Comparison of ENCODE assay signal across 8 cellular contexts in genomic region chr11:57476883-57477506, GRCh38. TPM values are rescaled to one million over a fixed set of nuclear protein-coding genes. Genes with fewer than 3 reads are reported as not detected.
DNase-seq lines count a peak whose midpoint lies in the region; ATAC-seq and TF ChIP-seq lines count a peak whose summit lies in the region.

No MANE protein-coding gene starts in this region.

- no peaks in the 10 kb centered on the region for H3K36me3 Mint-ChIP-seq in CD4-positive, alpha-beta T cell (ENCODE audit: low read depth)
- no peaks in the 10 kb centered on the region for H3K36me3 Mint-ChIP-seq in activated CD4-positive, alpha-beta T cell treated with anti-CD3 and anti-CD28 coated beads, Interleukin-2, amount 10 ng/mL, durations not matched to agents 24 days and 14 days (ENCODE audit: low read depth)
- no peaks in the 10 kb centered on the region for H3K36me3 Mint-ChIP-seq in osteocyte (ENCODE audit: unreplicated experiment)

- DNase-seq in CD4-positive, alpha-beta T cell: peak in 2 of 10 experiments; percentile 10 to 24
- no peak for DNase-seq in activated CD4-positive, alpha-beta T cell treated with anti-CD3 and anti-CD28 coated beads, Interleukin-2, amount 10 ng/mL, durations not matched to agents 24 days and 14 days
- DNase-seq in fibroblast of pulmonary artery (ENCODE audit: low read depth) (no peak), osteocyte (ENCODE audit: extremely low spot score, unreplicated experiment) (no peak), NCI-H2029 treated with DMSO at 0.1 percent for 48 hours (lab: John Stamatoyannopoulos, UW) (no peak), NCI-H774 (lab: John Stamatoyannopoulos, UW) (no peak)

- H3K27ac ChIP-seq in CD4-positive, alpha-beta T cell (ENCODE audit: low read depth, low read length): no peak overlapping the region

- no peaks in the 10 kb centered on the region for H3K27me3 ChIP-seq in CD4-positive, alpha-beta T cell (ENCODE audit: control insufficient read depth, insufficient read depth, low read length)

- peaks cover 45% of the 10 kb centered on the region for H3K4me1 Mint-ChIP-seq in CD4-positive, alpha-beta T cell (ENCODE audit: low read depth)
- peaks cover 19% of the 10 kb centered on the region for H3K4me1 Mint-ChIP-seq in activated CD4-positive, alpha-beta T cell treated with anti-CD3 and anti-CD28 coated beads, Interleukin-2, amount 10 ng/mL, durations not matched to agents 24 days and 14 days
- H3K4me1 Mint-ChIP-seq in osteocyte (ENCODE audit: unreplicated experiment): peaks cover 10% of the 10 kb centered on the region

- TF ChIP-seq CTCF in CD4-positive, alpha-beta T cell (IDR thresholded peaks at IDR 0.05): peak; percentile 59
- TF ChIP-seq CTCF in fibroblast of pulmonary artery (IDR thresholded peaks at IDR 0.05; ENCODE audit: low read length, missing control alignments) (peak; percentile 33), osteocyte (IDR thresholded peaks at IDR 0.05) (peak; percentile 26)

- intact Hi-C loops in CD4-positive, alpha-beta T cell (cut with DNase I, micrococcal nuclease): no loop called here
- intact Hi-C loops in activated CD4-positive, alpha-beta T cell treated with anti-CD3 and anti-CD28 coated beads, Interleukin-2, amount 10 ng/mL, durations not matched to agents 24 days and 14 days (cut with micrococcal nuclease): no loop called here

- no peak overlapping the region for H3K27ac Mint-ChIP-seq in CD4-positive, alpha-beta T cell
- peak overlapping the region; percentile 42 for H3K27ac Mint-ChIP-seq in activated CD4-positive, alpha-beta T cell treated with anti-CD3 and anti-CD28 coated beads, Interleukin-2, amount 10 ng/mL, durations not matched to agents 24 days and 14 days
- no peak overlapping the region for H3K27ac Mint-ChIP-seq in osteocyte (ENCODE audit: unreplicated experiment)

- no peak overlapping the region for H3K4me3 ChIP-seq in fibroblast of pulmonary artery (replicated peaks; ENCODE audit: low read depth, low read length)

- CTCF ChIA-PET in CD4-positive, alpha-beta T cell (lab: Charles Lee): interaction anchor here (1.1 to 1.2 kb wide), 2 partner anchors 16 to 19 kb away, joined by 4 to 7 read pairs; no protein-coding TSS in a partner anchor

- peaks cover 4% of the 10 kb centered on the region for H3K27me3 Mint-ChIP-seq in CD4-positive, alpha-beta T cell
- peaks cover 58% of the 10 kb centered on the region for H3K27me3 Mint-ChIP-seq in activated CD4-positive, alpha-beta T cell treated with anti-CD3 and anti-CD28 coated beads, Interleukin-2, amount 10 ng/mL, durations not matched to agents 24 days and 14 days
- H3K27me3 Mint-ChIP-seq in osteocyte (ENCODE audit: unreplicated experiment): peaks cover 72% of the 10 kb centered on the region

- H3K9me3 ChIP-seq in CD4-positive, alpha-beta T cell (ENCODE audit: control insufficient read depth, low read length): no peaks in the 10 kb centered on the region

- no peaks in the 10 kb centered on the region for H3K9me3 Mint-ChIP-seq in CD4-positive, alpha-beta T cell
- H3K9me3 Mint-ChIP-seq in activated CD4-positive, alpha-beta T cell treated with anti-CD3 and anti-CD28 coated beads, Interleukin-2, amount 10 ng/mL, durations not matched to agents 24 days and 14 days: no peaks in the 10 kb centered on the region
- no peaks in the 10 kb centered on the region for H3K9me3 Mint-ChIP-seq in osteocyte (ENCODE audit: unreplicated experiment)

- H3K4me3 Mint-ChIP-seq in CD4-positive, alpha-beta T cell: peak overlapping the region; percentile 76
- peak overlapping the region; percentile 67 for H3K4me3 Mint-ChIP-seq in activated CD4-positive, alpha-beta T cell treated with anti-CD3 and anti-CD28 coated beads, Interleukin-2, amount 10 ng/mL, durations not matched to agents 24 days and 14 days
- H3K4me3 Mint-ChIP-seq in osteocyte (ENCODE audit: unreplicated experiment): peak overlapping the region; percentile 42

- POLR2A ChIA-PET in CD4-positive, alpha-beta T cell (lab: Charles Lee): interaction anchor here (1.0 to 1.1 kb wide), 2 partner anchors 17 to 151 kb away, joined by 3 read pairs; partner anchors contain the start of gene RTN4RL2

- ATAC-seq in CD4-positive, alpha-beta T cell (ENCODE audit: poor library complexity): peak; percentile 45
- ATAC-seq in GM19324 (IDR thresholded peaks at IDR 0.05; ENCODE audit: low FRiP score, unreplicated experiment): peak; percentile 51
- peak; percentile 47 for ATAC-seq in HG03442 (IDR thresholded peaks at IDR 0.05; ENCODE audit: unreplicated experiment)

RNA-seq across cellular contexts. Expression of gene RTN4RL2, which starts 16.7 kb away (rescaled TPM):
- total RNA-seq in CD4-positive, alpha-beta T cell: under 1 TPM; 0.17 to 0.19 TPM
- 0.23 and 0.26 TPM in 2 replicates for total RNA-seq in activated CD4-positive, alpha-beta T cell treated with anti-CD3 and anti-CD28 coated beads, Interleukin-2, amount 10 ng/mL, durations not matched to agents 24 days and 14 days
- total RNA-seq in osteocyte: 0.81 and 0.84 TPM in 2 replicates

RNA-seq across cellular contexts. Expression of gene SLC43A1, which starts 38.5 kb away (rescaled TPM):
- total RNA-seq in CD4-positive, alpha-beta T cell: 1 to 10 TPM; 3.1 to 4.2 TPM
- total RNA-seq in activated CD4-positive, alpha-beta T cell treated with anti-CD3 and anti-CD28 coated beads, Interleukin-2, amount 10 ng/mL, durations not matched to agents 24 days and 14 days: 35.3 and 35.8 TPM in 2 replicates
- total RNA-seq in osteocyte: 14.3 and 16.2 TPM in 2 replicates

RNA-seq across cellular contexts. Expression of gene SLC43A3, which starts 50.1 kb away (rescaled TPM):
- 1 to 10 TPM; 6.9 to 7.3 TPM for total RNA-seq in CD4-positive, alpha-beta T cell
- 255 and 261 TPM in 2 replicates for total RNA-seq in activated CD4-positive, alpha-beta T cell treated with anti-CD3 and anti-CD28 coated beads, Interleukin-2, amount 10 ng/mL, durations not matched to agents 24 days and 14 days
- total RNA-seq in osteocyte: 14.9 and 17.1 TPM in 2 replicates

RNA-seq across cellular contexts. Expression of gene TIMM10, which starts 53.6 kb away (rescaled TPM):
- 10 to 100 TPM; 28.0 TPM for total RNA-seq in CD4-positive, alpha-beta T cell
- 108 and 112 TPM in 2 replicates for total RNA-seq in activated CD4-positive, alpha-beta T cell treated with anti-CD3 and anti-CD28 coated beads, Interleukin-2, amount 10 ng/mL, durations not matched to agents 24 days and 14 days
- total RNA-seq in osteocyte: 47.3 and 54.5 TPM in 2 replicates

Comparison
In these comparisons a context has a peak if more than half of its experiments do, and no peak if none do; other contexts are left out.
1. RNA of gene SLC43A3, which starts 50.1 kb away (total RNA-seq): 255 to 261 TPM in activated CD4-positive, alpha-beta T cell treated with anti-CD3 and anti-CD28 coated beads, Interleukin-2, amount 10 ng/mL, durations not matched to agents 24 days and 14 days; 14.9 to 17.1 TPM in osteocyte and 6.9 to 7.3 TPM in CD4-positive, alpha-beta T cell; every median in the first group is over 10 times any median in the second.
2. Peak in every context shown above with its lines, with median percentiles within 50 percentile points of each other: ATAC-seq, H3K4me3 Mint-ChIP-seq and CTCF ChIP-seq.